32 cellular contexts compared by ENCODE assay signal in genomic region chr11:82857145-82857544, GRCh38. TPM values are rescaled to one million over a fixed set of nuclear protein-coding genes. Genes with fewer than 3 reads are reported as not detected.
"Had no signal": no experiment of that assay in that cellular context is flagged by ENCODE, and none has a peak within 500 bp of the region (broad histone marks: within the 10 kb centered on the region; RNA-seq: fewer than 3 reads in every experiment).

No MANE protein-coding gene starts in this region.

- H3K9me3 ChIP-seq: adrenal gland, body of pancreas, esophagus squamous epithelium, gastroesophageal sphincter, heart right ventricle had no signal

- FAIRE-seq: colon had no signal

- H3K4me3 ChIP-seq: adrenal gland, body of pancreas, esophagus squamous epithelium, gastroesophageal sphincter, heart right ventricle, hepatocyte had no signal

- H3K27ac ChIP-seq: adrenal gland, body of pancreas, epithelial cell of prostate, esophagus squamous epithelium, heart right ventricle, hepatocyte, WERI-Rb-1 had no signal

- H3K4me1 ChIP-seq: body of pancreas had no signal

- H2AFZ ChIP-seq: hepatocyte had no signal

- ATAC-seq: activated CD4-positive, CD25-positive, alpha-beta regulatory T cell treated with anti-CD3 and anti-CD28 coated beads, Interleukin-2, amount 50 U/mL, for 24 hours; activated CD8-positive, alpha-beta memory T cell treated with anti-CD3 and anti-CD28 coated beads, Interleukin-2, amount 10 ng/mL, durations not matched to agents 7 days and 5 days; activated CD8-positive, alpha-beta T cell treated with anti-CD3 and anti-CD28 coated beads, Interleukin-2, amount 10 ng/mL, durations not matched to agents 7 days and 5 days; activated naive CD8-positive, alpha-beta T cell treated with anti-CD3 and anti-CD28 coated beads, Interleukin-2, amount 50 U/mL, for 24 hours; body of pancreas; effector memory CD8-positive, alpha-beta T cell; gastroesophageal sphincter; heart right ventricle had no signal

- DNase-seq: activated B cell treated with CpG ODN at 0.5 μM for 24 hours; activated CD4-positive, alpha-beta T cell treated with anti-CD3 and anti-CD28 coated beads for 48 hours; activated CD4-positive, alpha-beta T cell treated with anti-CD3 and anti-CD28 coated beads, Interleukin-2, amount 50 U/mL, for 1 hour; activated CD4-positive, alpha-beta T cell treated with anti-CD3 and anti-CD28 coated beads, Interleukin-2, amount 50 U/mL, for 48 hours; activated CD8-positive, alpha-beta memory T cell treated with anti-CD3 and anti-CD28 coated beads, Interleukin-2, amount 10 ng/mL, durations not matched to agents 7 days and 5 days; activated CD8-positive, alpha-beta memory T cell treated with anti-CD3 and anti-CD28 coated beads, Interleukin-2, amount 50 U/mL, for 4 hours; activated CD8-positive, alpha-beta T cell treated with anti-CD3 and anti-CD28 coated beads, Interleukin-2, amount 10 ng/mL, durations not matched to agents 7 days and 5 days; activated effector memory CD4-positive, alpha-beta T cell treated with anti-CD3 and anti-CD28 coated beads, Interleukin-2, amount 50 U/mL, for 16 hours; activated naive CD4-positive, alpha-beta T cell treated with anti-CD3 and anti-CD28 coated beads for 36 hours; activated naive CD8-positive, alpha-beta T cell treated with anti-CD3 and anti-CD28 coated beads for 36 hours; activated naive CD8-positive, alpha-beta T cell treated with anti-CD3 and anti-CD28 coated beads, Interleukin-2, amount 50 U/mL, for 24 hours; activated T-cell treated with anti-CD3 and anti-CD28 coated beads, Interleukin-2, amount 50 U/mL, for 1 hour; activated T-cell treated with anti-CD3 and anti-CD28 coated beads, Interleukin-2, amount 50 U/mL, for 48 hours; adrenal gland; amygdala; aorta; body of pancreas; caudate nucleus; cortex of kidney; dermis blood vessel endothelial cell; effector CD4-positive, alpha-beta T cell; effector memory CD8-positive, alpha-beta T cell; esophagus squamous epithelium; foreskin melanocyte; heart right ventricle; T1000; WERI-Rb-1 had no signal

- H3K36me3 ChIP-seq: adrenal gland, esophagus squamous epithelium, gastroesophageal sphincter, WERI-Rb-1 had no signal

- H3K27me3 ChIP-seq: adrenal gland, body of pancreas, esophagus squamous epithelium, gastroesophageal sphincter, heart right ventricle, hepatocyte had no signal

- H3K4me2 ChIP-seq: hepatocyte had no signal

RNA-seq across cellular contexts. Expression of gene DDIAS, which starts 44.4 kb away (rescaled TPM):
- total RNA-seq: body of pancreas had no signal
